11 cellular contexts compared by ENCODE assay signal in genomic region chr16:24645739-24646645, GRCh38.
A peak's percentile ranks its signal among the peaks of the same experiment; 100 is the strongest.
DNase-seq lines count a peak whose midpoint lies in the region; ATAC-seq lines count a peak whose summit lies in the region.
"Had no signal": no experiment of that assay in that cellular context is flagged by ENCODE, and none has a peak within 500 bp of the region (broad histone marks: within the 10 kb centered on the region; RNA-seq: fewer than 3 reads in every experiment).

No MANE protein-coding gene starts in this region.

- H2AFZ ChIP-seq in neuronal stem cell (ENCODE audit: low read length) = no peak overlapping the region

- H3K79me1 ChIP-seq in mesendoderm (ENCODE audit: low read length) (no peaks in the 10 kb centered on the region), neuronal stem cell (ENCODE audit: low read depth, low read length) (no peaks in the 10 kb centered on the region)

- no peak overlapping the region for H3K4ac ChIP-seq in mesendoderm (ENCODE audit: low read depth, low read length)
- no peak overlapping the region for H3K4ac ChIP-seq in neuronal stem cell (ENCODE audit: low read length)

- H2BK15ac ChIP-seq in mesendoderm (replicated peaks; ENCODE audit: low read depth) = no peak overlapping the region
- no peak overlapping the region for H2BK15ac ChIP-seq in neuronal stem cell (ENCODE audit: low read length)

- no peak overlapping the region for H4K91ac ChIP-seq in neuronal stem cell (ENCODE audit: low read depth, low read length, poor library complexity)

- no peak overlapping the region for H3K4me3 ChIP-seq in mesendoderm (ENCODE audit: low read length)
- no peak overlapping the region for H3K4me3 ChIP-seq in neuronal stem cell (ENCODE audit: low read length in 2 of 2)
- H3K4me3 ChIP-seq: spleen, upper lobe of left lung had no signal

- no peaks in the 10 kb centered on the region for H3K79me2 ChIP-seq in mesendoderm (ENCODE audit: control insufficient read depth, insufficient read depth, low read length)

- H3K23ac ChIP-seq in mesendoderm (ENCODE audit: low read length) (no peak overlapping the region), neuronal stem cell (ENCODE audit: low read depth, low read length, poor library complexity) (no peak overlapping the region)

- H3K18ac ChIP-seq in mesendoderm (ENCODE audit: low read length) = no peak overlapping the region
- H3K18ac ChIP-seq in neuronal stem cell (ENCODE audit: low read length) = no peak overlapping the region

- WGBS in mesendoderm (ENCODE audit: extremely low coverage, insufficient coverage, low lambda C conversion rate) = no CpG with 5 or more reads among the region's 5 CpGs
- no CpG with 5 or more reads among the region's 5 CpGs for WGBS in neuronal stem cell (ENCODE audit: extremely low coverage in 2 of 2, insufficient read length in 2 of 2, insufficient replicate concordance in 1 of 2), 2 donors

- no peaks in the 10 kb centered on the region for H3K36me3 ChIP-seq in mesendoderm (ENCODE audit: control insufficient read depth, insufficient read depth, low read length)
- no peaks in the 10 kb centered on the region for H3K36me3 ChIP-seq in neuronal stem cell (replicated peaks in 1 of 2; ENCODE audit: control insufficient read depth in 2 of 2, insufficient read depth in 2 of 2, low read length in 2 of 2)
- H3K36me3 ChIP-seq: spleen, upper lobe of left lung had no signal

- H3K14ac ChIP-seq in neuronal stem cell (ENCODE audit: low read length) = no peak overlapping the region

- H3K56ac ChIP-seq in mesendoderm (ENCODE audit: low read length) = no peak overlapping the region

- H3K27ac ChIP-seq in epithelial cell of prostate = peak overlapping the region; percentile 75
- H3K27ac ChIP-seq in mesendoderm (ENCODE audit: low read depth, low read length) = no peak overlapping the region
- no peak overlapping the region for H3K27ac ChIP-seq in neuronal stem cell (replicated peaks; ENCODE audit: low read length)
- H3K27ac ChIP-seq: spleen, upper lobe of left lung had no signal

- H2AK5ac ChIP-seq in mesendoderm (ENCODE audit: low read length) (no peak overlapping the region), neuronal stem cell (ENCODE audit: low read depth, low read length) (no peak overlapping the region)

- H2BK12ac ChIP-seq in neuronal stem cell (ENCODE audit: low read length) = no peak overlapping the region

- no peak overlapping the region for H4K5ac ChIP-seq in mesendoderm (ENCODE audit: low read length)

- H2BK5ac ChIP-seq in mesendoderm (ENCODE audit: low read length) (no peak overlapping the region), neuronal stem cell (ENCODE audit: low read length) (no peak overlapping the region)

- DNase-seq in Ammon's horn (ENCODE audit: low spot score) = peak; percentile 5
- peak; percentile 92 for DNase-seq in NCI-H460 (ENCODE audit: extremely low read depth, low read depth)
- DNase-seq in epithelial cell of prostate (ENCODE audit: low read depth, low spot score) = peak; percentile 91
- DNase-seq in non-pigmented ciliary epithelial cell (ENCODE audit: low read depth) = peak; percentile 99
- DNase-seq in islet precursor cell = no peak
- DNase-seq in mesendoderm = no peak
- DNase-seq in neuronal stem cell (ENCODE audit: low spot score) = no peak
- DNase-seq: spleen, upper lobe of left lung had no signal

- no peaks in the 10 kb centered on the region for H3K27me3 ChIP-seq in mesendoderm (ENCODE audit: insufficient read depth, low read length, poor library complexity)
- H3K27me3 ChIP-seq in neuronal stem cell (ENCODE audit: control insufficient read depth in 3 of 3, insufficient read depth in 3 of 3, low read depth in 1 of 3, low read length in 3 of 3) = no peaks in the 10 kb centered on the region
- H3K27me3 ChIP-seq: upper lobe of left lung had no signal

- ATAC-seq in HG03432 (IDR thresholded peaks at IDR 0.05; ENCODE audit: unreplicated experiment) = no peak
- ATAC-seq: activated T-helper 17 cell treated with anti-CD3 and anti-CD28 coated beads, Interleukin-2, amount 50 U/mL, for 72 hours had no signal

- H3K9ac ChIP-seq in mesendoderm (ENCODE audit: low read length) = no peak overlapping the region
- no peak overlapping the region for H3K9ac ChIP-seq in neuronal stem cell (ENCODE audit: low read depth, low read length, poor library complexity)

- H3K9me3 ChIP-seq in neuronal stem cell (replicated peaks in 1 of 2; ENCODE audit: control insufficient read depth in 2 of 2, insufficient read depth in 1 of 2, low read depth in 1 of 2, low read length in 2 of 2) = no peaks in the 10 kb centered on the region
- H3K9me3 ChIP-seq: spleen, upper lobe of left lung had no signal

- H3K4me2 ChIP-seq in mesendoderm (ENCODE audit: low read length) (no peak overlapping the region), neuronal stem cell (ENCODE audit: insufficient read depth, low read length, poor library complexity, severe bottlenecking) (no peak overlapping the region)

- H4K8ac ChIP-seq in mesendoderm (ENCODE audit: low read depth, low read length) = no peak overlapping the region
- H4K8ac ChIP-seq in neuronal stem cell (ENCODE audit: low read depth, low read length) = no peak overlapping the region

- no peak overlapping the region for H2BK120ac ChIP-seq in mesendoderm (ENCODE audit: low read depth, low read length)
- no peak overlapping the region for H2BK120ac ChIP-seq in neuronal stem cell (ENCODE audit: low read depth, low read length)

- no peaks in the 10 kb centered on the region for H3K4me1 ChIP-seq in mesendoderm (ENCODE audit: control insufficient read depth, low read depth, low read length)
- H3K4me1 ChIP-seq in neuronal stem cell (ENCODE audit: control insufficient read depth in 2 of 2, insufficient read depth in 1 of 2, low read depth in 1 of 2, low read length in 2 of 2) = peaks cover 0 to 3% of the 10 kb centered on the region in 2 donors
- H3K4me1 ChIP-seq: spleen, upper lobe of left lung had no signal

Comparison
In these comparisons a context has a peak if more than half of its experiments do, and no peak if none do; other contexts are left out.
1. DNase-seq: peak in Ammon's horn (single experiment), NCI-H460 (single experiment), epithelial cell of prostate (single experiment) and non-pigmented ciliary epithelial cell (single experiment); none in islet precursor cell (single experiment), mesendoderm (single experiment) and neuronal stem cell (single experiment).